ENCODE assay signal across 9 cellular contexts in the genomic region with DNA sequence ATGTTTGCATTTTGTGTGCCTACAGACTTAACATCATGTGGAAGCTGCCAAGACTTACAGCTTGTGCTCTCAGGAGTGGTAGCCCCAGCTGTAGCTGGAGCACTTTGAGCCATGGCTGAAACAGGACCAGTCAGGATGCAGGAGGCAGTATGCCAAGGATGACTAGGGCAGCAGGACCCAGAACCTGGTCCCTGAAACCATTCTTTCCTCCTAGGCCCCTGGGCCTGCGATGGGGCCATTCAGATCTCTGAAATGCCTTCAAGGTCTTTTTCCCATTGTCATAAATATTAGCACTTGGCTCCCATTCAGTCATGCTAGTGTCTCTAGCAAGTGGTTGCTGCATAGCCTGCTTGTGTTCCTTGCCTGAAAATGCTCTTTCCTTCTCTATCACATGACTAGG.
"Had no signal": no experiment of that assay in that cellular context is flagged by ENCODE, and none has a peak within 500 bp of the region (broad histone marks: within the 10 kb centered on the region; RNA-seq: fewer than 3 reads in every experiment).

No MANE protein-coding gene starts in this region.

- H3K36me3 ChIP-seq: HAP-1 had no signal

- H3K4me1 ChIP-seq: HAP-1 had no signal

- H3K27ac ChIP-seq: GM23248 had no signal

- DNase-seq: GM23248, GOT3, H7, H9, HCEC 1CT, HFFc6 had no signal

- H3K4me2 ChIP-seq: GM23338 had no signal

- H3K27ac Mint-ChIP-seq: GM23338, H9, HFFc6 had no signal

- H3K9ac ChIP-seq: GM23248 had no signal

- H3K4me1 Mint-ChIP-seq: GM23338, H9 had no signal

- H3K4me3 ChIP-seq: GM23248, GM23338, HAP-1 had no signal

- ATAC-seq: GM23338, HCT116 had no signal

- H3K4me3 Mint-ChIP-seq: GM23338, H9, HFFc6 had no signal
